ENCODE assay signal across 26 cellular contexts in the genomic region with DNA sequence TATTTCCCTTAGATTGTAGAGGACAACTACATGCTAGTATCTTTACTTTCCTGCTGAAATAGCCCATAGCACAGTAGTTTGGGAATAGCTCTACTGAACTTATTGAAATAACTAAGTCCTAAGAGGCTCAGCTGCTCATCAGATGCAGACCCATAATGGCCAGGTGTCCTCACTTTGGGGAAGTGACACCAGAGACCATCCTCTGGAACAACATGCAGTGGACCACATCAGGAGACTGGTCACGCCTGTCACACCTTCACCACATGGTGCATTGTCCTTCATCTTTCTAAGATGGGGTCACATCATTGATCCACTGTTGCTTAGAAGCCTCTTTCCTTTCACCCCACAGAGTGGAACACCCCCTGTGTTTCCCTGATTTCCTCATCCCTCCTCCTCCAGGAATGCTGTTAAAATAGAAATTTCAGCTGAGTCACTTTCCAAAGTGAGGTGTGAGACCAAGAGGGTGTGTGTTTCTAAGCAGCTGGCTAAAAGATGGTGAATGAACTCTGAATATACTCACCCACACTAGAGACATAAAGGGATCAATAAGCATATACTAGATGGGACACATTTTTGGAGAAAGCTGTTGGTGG.
"Had no signal": no experiment of that assay in that cellular context is flagged by ENCODE, and none has a peak within 500 bp of the region (broad histone marks: within the 10 kb centered on the region; RNA-seq: fewer than 3 reads in every experiment).

No MANE protein-coding gene starts in this region.

- DNase-seq: activated CD4-positive, alpha-beta T cell treated with anti-CD3 and anti-CD28 coated beads for 48 hours; activated CD4-positive, alpha-beta T cell treated with anti-CD3 and anti-CD28 coated beads, Interleukin-2, amount 50 U/mL, for 48 hours; activated CD8-positive, alpha-beta memory T cell treated with anti-CD3 and anti-CD28 coated beads for 24 hours; activated effector memory CD4-positive, alpha-beta T cell treated with Interleukin-2 at 50 U/mL for 16 hours; activated naive CD4-positive, alpha-beta T cell treated with anti-CD3 and anti-CD28 coated beads for 36 hours; activated naive CD8-positive, alpha-beta T cell treated with anti-CD3 and anti-CD28 coated beads for 36 hours; adrenal gland; aorta; body of pancreas; cerebellar nuclear complex; colonic mucosa; dorsolateral prefrontal cortex; effector memory CD4-positive, alpha-beta T cell; hippocampal formation; kidney; left colon; mammary epithelial cell; naive thymus-derived CD8-positive, alpha-beta T cell; right cardiac atrium; stimulated activated naive CD4-positive, alpha-beta T cell treated with Interleukin-2 at 50 U/mL for 16 hours; T1000; testis; transverse colon; WERI-Rb-1 had no signal

- H3K4me3 ChIP-seq: adrenal gland, body of pancreas, cardiac muscle cell, colonic mucosa, dorsolateral prefrontal cortex, testis, transverse colon had no signal

- H3K27me3 ChIP-seq: adrenal gland, body of pancreas, cardiac muscle cell, colonic mucosa, dorsolateral prefrontal cortex, testis, transverse colon had no signal

- H3K36me3 ChIP-seq: adrenal gland, cardiac muscle cell, colonic mucosa, transverse colon, WERI-Rb-1 had no signal

- FAIRE-seq: kidney had no signal

- H3K4me1 ChIP-seq: adrenal gland, body of pancreas, colonic mucosa, testis, transverse colon had no signal

- ATAC-seq: activated CD4-positive, CD25-positive, alpha-beta regulatory T cell treated with anti-CD3 and anti-CD28 coated beads, Interleukin-2, amount 50 U/mL, for 24 hours; body of pancreas; left colon; naive thymus-derived CD8-positive, alpha-beta T cell; right cardiac atrium had no signal

- H3K9me3 ChIP-seq: adrenal gland, body of pancreas, colonic mucosa, testis, transverse colon had no signal

- H3K27ac ChIP-seq: adrenal gland, body of pancreas, cardiac muscle cell, colonic mucosa, testis, transverse colon, WERI-Rb-1 had no signal
